ENCODE assay signal across 19 cellular contexts in genomic region chr5:178785999-178786398, GRCh38. TPM values are rescaled to one million over a fixed set of nuclear protein-coding genes. Genes with fewer than 3 reads are reported as not detected.
A peak's percentile ranks its signal among the peaks of the same experiment; 100 is the strongest.
DNase-seq lines count a peak whose midpoint lies in the region; ATAC-seq, FAIRE-seq and TF ChIP-seq lines count a peak whose summit lies in the region.
"Had no signal": no experiment of that assay in that cellular context is flagged by ENCODE, and none has a peak within 500 bp of the region (broad histone marks: within the 10 kb centered on the region; RNA-seq: fewer than 3 reads in every experiment).

No MANE protein-coding gene starts in this region.

- in situ Hi-C loops in K562 (cut with MboI): no loop called here

- no peak overlapping the region for H3K27ac ChIP-seq in K562 (ENCODE audit: extremely low read depth, low read depth, low read length)
- no peak overlapping the region for H3K27ac ChIP-seq in osteoblast (ENCODE audit: low read depth, low read length)
- no peak overlapping the region for H3K27ac ChIP-seq in caudate nucleus (ENCODE audit: low read depth, low read length)
- no peak overlapping the region for H3K27ac ChIP-seq in Karpas-422 (ENCODE audit: low read length)
- H3K27ac ChIP-seq: body of pancreas, prostate gland, testis, VCaP had no signal

- H4K20me1 ChIP-seq in K562 (replicated peaks; ENCODE audit: control insufficient read depth, insufficient read depth, low read length) (no peaks in the 10 kb centered on the region), osteoblast (ENCODE audit: insufficient read depth, low read length) (no peaks in the 10 kb centered on the region), Karpas-422 (ENCODE audit: insufficient read depth, low read depth, low read length) (no peaks in the 10 kb centered on the region)

- no peaks in the 10 kb centered on the region for H3K9me1 ChIP-seq in K562 (ENCODE audit: control insufficient read depth, insufficient read depth, low read length)

- 23% methylated on average over 6 of the region's 6 CpGs for WGBS in K562 (ENCODE audit: insufficient coverage, low coverage, missing lambda C conversion rate)

- POLR2A ChIA-PET in K562 (lab: Yijun Ruan, JAX): interaction anchor here (0.6 kb wide), 1 partner anchor 1213 kb away, joined by 4 read pairs; no protein-coding TSS in a partner anchor

- H3K4me2 ChIP-seq in K562 (ENCODE audit: insufficient read depth, low read length) (no peak overlapping the region), osteoblast (ENCODE audit: insufficient read depth, low read length) (no peak overlapping the region), Karpas-422 (ENCODE audit: low read depth, low read length, poor library complexity, severe bottlenecking) (no peak overlapping the region)
- H3K4me2 ChIP-seq: SK-N-SH had no signal

- no peak for TF ChIP-seq EP300 in K562 (IDR thresholded peaks at IDR 0.05; ENCODE audit: low read length)

- H3K4me1 ChIP-seq in K562 (replicated peaks in 1 of 2; ENCODE audit: control insufficient read depth in 2 of 2, insufficient read depth in 2 of 2, low read length in 2 of 2): peaks cover 0 to 12% of the 10 kb centered on the region in 2 experiments; a peak in 3 of 5 replicates
- peaks cover 14% of the 10 kb centered on the region for H3K4me1 ChIP-seq in osteoblast (ENCODE audit: insufficient read depth, low read length)
- H3K4me1 ChIP-seq in Karpas-422 (ENCODE audit: low read length): no peaks in the 10 kb centered on the region
- H3K4me1 ChIP-seq: body of pancreas, prostate gland had no signal

- H3K9me3 ChIP-seq in K562 (replicated peaks; ENCODE audit: control insufficient read depth, insufficient read depth, low read depth, low read length) (no peaks in the 10 kb centered on the region), osteoblast (ENCODE audit: low read depth, low read length) (no peaks in the 10 kb centered on the region), Karpas-422 (ENCODE audit: low read length) (no peaks in the 10 kb centered on the region)
- H3K9me3 ChIP-seq: body of pancreas, prostate gland, SK-N-SH, testis had no signal

- intact Hi-C loops in K562 (cut with micrococcal nuclease): no loop called here

- no peak overlapping the region for H3K4me3 ChIP-seq in K562
- no peak overlapping the region for H3K4me3 ChIP-seq in osteoblast (ENCODE audit: insufficient read depth, low read length)
- no peak overlapping the region for H3K4me3 ChIP-seq in Karpas-422 (ENCODE audit: low read length)
- H3K4me3 ChIP-seq: body of pancreas, prostate gland, testis had no signal

- no peak for TF ChIP-seq RAD21 in K562 (CRISPR knock-in tag; conservative IDR thresholded peaks at IDR 0.05 in 1 of 2, IDR thresholded peaks at IDR 0.05 in 1 of 2)

- peak; percentile 82 for FAIRE-seq in K562 (lab: Jason Lieb, UNC)
- FAIRE-seq: kidney had no signal

- H3K27me3 ChIP-seq in K562 (ENCODE audit: control insufficient read depth in 2 of 2, insufficient read depth in 2 of 2, low read length in 2 of 2) (peaks cover 0 to 4% of the 10 kb centered on the region in 2 experiments; a peak in 2 of 5 replicates), osteoblast (ENCODE audit: insufficient read depth, low read length) (no peaks in the 10 kb centered on the region), Karpas-422 (ENCODE audit: low read length) (no peaks in the 10 kb centered on the region)
- H3K27me3 ChIP-seq: body of pancreas, testis had no signal

- BruUV-seq in K562 (replicated peaks; lab: Mats Ljungman, UMichigan): no TSS peak

- H3K79me2 ChIP-seq in K562 (ENCODE audit: control insufficient read depth, insufficient read depth, low read length): no peaks in the 10 kb centered on the region
- H3K79me2 ChIP-seq in osteoblast (ENCODE audit: insufficient read depth, low read length): no peaks in the 10 kb centered on the region
- H3K79me2 ChIP-seq in Karpas-422 (ENCODE audit: low read length): no peaks in the 10 kb centered on the region

- H2AFZ ChIP-seq in K562 (ENCODE audit: low read depth, low read length) (no peak overlapping the region), osteoblast (ENCODE audit: low read length) (no peak overlapping the region), Karpas-422 (ENCODE audit: low read length) (no peak overlapping the region)

- CTCF ChIA-PET in K562 (lab: Yijun Ruan, JAX; ENCODE audit: low intra/inter-chr PET ratio): no interaction called here

- no peak for TF ChIP-seq POLR2A in K562 (conservative IDR thresholded peaks at IDR 0.05)

- TF ChIP-seq CTCF in K562 (IDR thresholded peaks at IDR 0.05 in 2 of 3, conservative IDR thresholded peaks at IDR 0.05 in 1 of 3; ENCODE audit: insufficient read depth in 2 of 3, low read depth in 1 of 3, low read length in 3 of 3) (no peak), osteoblast (IDR thresholded peaks at IDR 0.05; ENCODE audit: extremely low read depth, low read depth, low read length) (no peak)

- H3K36me3 ChIP-seq in K562 (ENCODE audit: control insufficient read depth, insufficient read depth, low read length): peaks cover 3% of the 10 kb centered on the region; the same call in 2 of the 3 replicates
- no peaks in the 10 kb centered on the region for H3K36me3 ChIP-seq in osteoblast (ENCODE audit: insufficient read depth, low read length)
- H3K36me3 ChIP-seq in Karpas-422 (ENCODE audit: insufficient read depth, low read length): no peaks in the 10 kb centered on the region
- H3K36me3 ChIP-seq: prostate gland had no signal

- H3K9me2 ChIP-seq in Karpas-422 (replicated peaks; ENCODE audit: insufficient read depth, low read length): no peaks in the 10 kb centered on the region
- H3K9me2 ChIP-seq: SK-N-SH had no signal

- 0 out of 4 replicates have a peak overlapping the region, but pooled peaks of 1 of the 2 experiments have one; percentile 78 for H3K9ac ChIP-seq in K562 (ENCODE audit: insufficient read depth in 1 of 2, low read depth in 2 of 2, low read length in 2 of 2)
- no peak overlapping the region for H3K9ac ChIP-seq in Karpas-422 (ENCODE audit: low read length)
- H3K9ac ChIP-seq: SK-N-SH had no signal

- DNase-seq in AG20443 (ENCODE audit: low spot score): peak; percentile 56
- peak; percentile 76 for DNase-seq in HT1080 (ENCODE audit: low read depth)
- DNase-seq in K562 (ENCODE audit: extremely low read depth in 1 of 4, low spot score in 3 of 4): peak; percentile 16 to 41 (median 23)
- peak; percentile 95 for DNase-seq in osteoblast (ENCODE audit: insufficient read length, low spot score, missing footprints)
- no peak for DNase-seq in caudate nucleus (lab: John Stamatoyannopoulos, UW)
- no peak for DNase-seq in Karpas-422
- no peak for DNase-seq in NCI-H128 (lab: John Stamatoyannopoulos, UW; ENCODE audit: unreplicated experiment)
- DNase-seq: activated CD8-positive, alpha-beta memory T cell treated with anti-CD3 and anti-CD28 coated beads for 24 hours; C1 segment of cervical spinal cord; Kasumi-1; kidney; NCI-H2081 treated with DMSO at 0.1 percent for 48 hours; SK-N-SH; stimulated activated CD4-positive, alpha-beta T cell treated with anti-CD3 and anti-CD28 coated beads, Interleukin-15, amount 100 ng/mL, for 24 hours; testis had no signal

- ATAC-seq in K562 (peak; percentile 79), GM21423 (IDR thresholded peaks at IDR 0.05; ENCODE audit: unreplicated experiment) (no peak)
- ATAC-seq: body of pancreas had no signal

TF ChIP-seq in K562, 482 proteins besides CTCF, POLR2A, EP300 and RAD21 (continues in another document):
- TF ChIP-seq DPF2 (IDR thresholded peaks at IDR 0.05): no peak
- TF ChIP-seq CEBPB (tag; IDR thresholded peaks at IDR 0.05): peak; percentile 40
- no peak for TF ChIP-seq GTF2A2 (tag; IDR thresholded peaks at IDR 0.05)
- peak; percentile 63 for TF ChIP-seq NFE2 (IDR thresholded peaks at IDR 0.05; ENCODE audit: low read depth)
- TF ChIP-seq MCM7 (IDR thresholded peaks at IDR 0.05): no peak
- TF ChIP-seq, protein P1, sequence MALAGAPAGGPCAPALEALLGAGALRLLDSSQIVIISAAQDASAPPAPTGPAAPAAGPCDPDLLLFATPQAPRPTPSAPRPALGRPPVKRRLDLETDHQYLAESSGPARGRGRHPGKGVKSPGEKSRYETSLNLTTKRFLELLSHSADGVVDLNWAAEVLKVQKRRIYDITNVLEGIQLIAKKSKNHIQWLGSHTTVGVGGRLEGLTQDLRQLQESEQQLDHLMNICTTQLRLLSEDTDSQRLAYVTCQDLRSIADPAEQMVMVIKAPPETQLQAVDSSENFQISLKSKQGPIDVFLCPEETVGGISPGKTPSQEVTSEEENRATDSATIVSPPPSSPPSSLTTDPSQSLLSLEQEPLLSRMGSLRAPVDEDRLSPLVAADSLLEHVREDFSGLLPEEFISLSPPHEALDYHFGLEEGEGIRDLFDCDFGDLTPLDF (CRISPR knock-in tag; IDR thresholded peaks at IDR 0.05): no peak
- TF ChIP-seq ZNF316 (IDR thresholded peaks at IDR 0.05): peak; percentile 37; the same call in 1 of the 2 replicates
- TF ChIP-seq HMG20B (CRISPR knock-in tag; IDR thresholded peaks at IDR 0.05): no peak
- TF ChIP-seq NR2F6 (CRISPR knock-in tag; IDR thresholded peaks at IDR 0.05): no peak
- TF ChIP-seq ZNF696 (CRISPR knock-in tag; conservative IDR thresholded peaks at IDR 0.05): no peak
- TF ChIP-seq C11orf30 (IDR thresholded peaks at IDR 0.05; ENCODE audit: low read depth): peak; percentile 52; the same call in 1 of the 2 replicates

RNA-seq across cellular contexts. Expression of gene ZNF354A, which starts 55.5 kb away (rescaled TPM):
- 5.5 and 6.8 TPM in 2 replicates for total RNA-seq in HT1080 (2014; rRNA removed; shearing (Covaris generic))
- 7.4 and 7.9 TPM in 2 replicates for polyA plus RNA-seq in HT1080 (2015; cell fraction: cytosol; rRNA removed)
- polyA plus RNA-seq in HT1080 (2015; cell fraction: nucleus; rRNA removed): 18.1 and 19.2 TPM in 2 replicates
- 2.4 and 6.0 TPM in 2 replicates for total RNA-seq in K562 (2011; cell fraction: chromatin; rRNA removed; ENCODE audit: low replicate concordance)
- 3.8 and 5.0 TPM in 2 replicates for total RNA-seq in K562 (2011; cell fraction: nucleolus; rRNA removed)
- 2.8 and 4.9 TPM in 2 replicates for total RNA-seq in K562 (2011; cell fraction: nucleoplasm; rRNA removed)
- 3.5 and 5.3 TPM in 2 replicates for total RNA-seq in K562 (2014; rRNA removed)
- 2.6 TPM in 2 replicates for total RNA-seq in K562 (2014; rRNA removed; fragmentation: Illumina TruSeq; extraction: Trizol)
- total RNA-seq in K562 (2015; rRNA removed; fragmentation: Illumina TruSeq; extraction: Trizol): 2.6 and 2.9 TPM in 2 replicates
- total RNA-seq in K562 (2021): 3.7 and 4.5 TPM in 2 replicates
- 2.4 and 2.8 TPM in 2 replicates for polyA plus RNA-seq in K562 (2011; rRNA removed)
- 0.67 and 1.2 TPM in 2 replicates for polyA plus RNA-seq in K562 (2011; cell fraction: cytosol; rRNA removed)
- polyA plus RNA-seq in K562 (2011; cell fraction: nucleus; rRNA removed): 4.8 and 4.9 TPM in 2 replicates
- 1.0 and 2.2 TPM in 2 replicates for polyA plus RNA-seq in K562 (2012)
- polyA plus RNA-seq in K562 (2014; fragmentation: Illumina TruSeq; extraction: Trizol): 1.9 and 3.3 TPM in 2 replicates
- polyA plus RNA-seq in K562 (2014; fragmentation: Nextera tagmentation; extraction: Ambion mirVana): under 1 TPM; 0.63 to 0.75 TPM
- 2.6 and 3.5 TPM in 2 replicates for polyA plus RNA-seq in K562 (2014; rRNA removed)
- 1.3 and 2.5 TPM in 2 replicates for polyA minus RNA-seq in K562 (2011; rRNA and poly(A)+ RNA removed)
- 0.57 TPM in 1 of 2 replicates, not detected in the other for polyA minus RNA-seq in K562 (2011; cell fraction: cytosol; rRNA and poly(A)+ RNA removed)
- polyA minus RNA-seq in K562 (2011; cell fraction: nucleus; rRNA and poly(A)+ RNA removed): 2.8 and 3.7 TPM in 2 replicates
- total RNA-seq in osteoblast: 13.0 and 15.3 TPM in 2 replicates
- 16.1 and 19.3 TPM in 2 replicates for total RNA-seq in Karpas-422 (2014; rRNA removed; shearing (Covaris generic); ENCODE audit: low replicate concordance)

Comparison
In these comparisons a context has a peak if more than half of its experiments do, and no peak if none do; other contexts are left out.
1. DNase-seq: peak in AG20443 (single experiment), HT1080 (single experiment), K562 (4 of 4) and osteoblast (single experiment); none in caudate nucleus (0 of 61), Karpas-422 (single experiment) and NCI-H128 (single experiment).